Comparison of ENCODE assay signal across 30 cellular contexts in genomic region chr4:105741548-105741947, GRCh38. TPM values are rescaled to one million over a fixed set of nuclear protein-coding genes. Genes with fewer than 3 reads are reported as not detected.
DNase-seq lines count a peak whose midpoint lies in the region; ATAC-seq, FAIRE-seq and TF ChIP-seq lines count a peak whose summit lies in the region.
"Had no signal": no experiment of that assay in that cellular context is flagged by ENCODE, and none has a peak within 500 bp of the region (broad histone marks: within the 10 kb centered on the region; RNA-seq: fewer than 3 reads in every experiment).

No MANE protein-coding gene starts in this region.

- no TSS peak for BruUV-seq in A673 (replicated peaks; lab: Mats Ljungman, UMichigan)
- BruUV-seq in endothelial cell of umbilical vein (replicated peaks; lab: Mats Ljungman, UMichigan): no TSS peak

- H3K4me2 ChIP-seq in endothelial cell of umbilical vein (ENCODE audit: insufficient read depth, low read length) (no peak overlapping the region), keratinocyte (ENCODE audit: control insufficient read depth, extremely low read depth, insufficient read depth, low read depth, low read length) (no peak overlapping the region)

- no peaks in the 10 kb centered on the region for H3K79me2 ChIP-seq in endothelial cell of umbilical vein (ENCODE audit: control insufficient read depth, insufficient read depth, low read length)
- no peaks in the 10 kb centered on the region for H3K79me2 ChIP-seq in keratinocyte (ENCODE audit: control insufficient read depth, insufficient read depth, low read length)

- H3K4me1 ChIP-seq in A673 (ENCODE audit: insufficient read depth, low read length, poor library complexity, severe bottlenecking): peaks cover 5% of the 10 kb centered on the region
- no peaks in the 10 kb centered on the region for H3K4me1 ChIP-seq in endothelial cell of umbilical vein (ENCODE audit: control insufficient read depth, extremely low read depth, insufficient read depth, low read length)
- H3K4me1 ChIP-seq in keratinocyte (ENCODE audit: control insufficient read depth, extremely low read depth, insufficient read depth, low read length): no peaks in the 10 kb centered on the region

- peaks cover 8% of the 10 kb centered on the region for H3K36me3 ChIP-seq in A673 (ENCODE audit: insufficient read depth, low read length, poor library complexity, severe bottlenecking)
- H3K36me3 ChIP-seq in SK-N-MC (ENCODE audit: insufficient read depth, low read length): peaks cover 22% of the 10 kb centered on the region
- H3K36me3 ChIP-seq in endothelial cell of umbilical vein (ENCODE audit: control insufficient read depth in 2 of 2, extremely low read depth in 1 of 2, insufficient read depth in 2 of 2, low read length in 2 of 2): no peaks in the 10 kb centered on the region
- peaks cover 0 to 3% of the 10 kb centered on the region in 2 experiments for H3K36me3 ChIP-seq in keratinocyte (ENCODE audit: control insufficient read depth in 2 of 2, extremely low read depth in 1 of 2, insufficient read depth in 2 of 2, low read length in 2 of 2)
- H3K36me3 ChIP-seq: thoracic aorta had no signal

- H3K9ac ChIP-seq in SK-N-MC (ENCODE audit: insufficient read length): peak overlapping the region; percentile 23
- no peak overlapping the region for H3K9ac ChIP-seq in endothelial cell of umbilical vein (replicated peaks; ENCODE audit: extremely low read depth, insufficient read depth, low read length)
- H3K9ac ChIP-seq in keratinocyte (ENCODE audit: control insufficient read depth, extremely low read depth, insufficient read depth, low read length): no peak overlapping the region

- dilution Hi-C loops in endothelial cell of umbilical vein (cut with MboI; ENCODE audit: extremely low pct_ligation_motif_present, low sequenced_read_pairs): no loop called here
- dilution Hi-C loops in keratinocyte (cut with MboI; ENCODE audit: extremely low pct_ligation_motif_present, low sequenced_read_pairs): no loop called here

- no peak for ATAC-seq in GM18868 (IDR thresholded peaks at IDR 0.05; ENCODE audit: unreplicated experiment)
- no peak for ATAC-seq in HG03521 (IDR thresholded peaks at IDR 0.05; ENCODE audit: unreplicated experiment)
- ATAC-seq: activated T-cell treated with anti-CD3 and anti-CD28 coated beads, Interleukin-2, amount 50 U/mL, for 72 hours; GM12878; mucosa of descending colon; natural killer cell; Panc1 had no signal

- CTCF ChIA-PET in A673 (lab: Charles Lee) (no interaction called here), endothelial cell of umbilical vein (lab: Charles Lee) (no interaction called here)

- H2AFZ ChIP-seq in endothelial cell of umbilical vein (ENCODE audit: low read depth, low read length): no peak overlapping the region
- H2AFZ ChIP-seq in keratinocyte (ENCODE audit: control insufficient read depth, low read length): no peak overlapping the region

- DNase-seq in A673 (ENCODE audit: low spot score) (peak; percentile 17), SK-N-MC (ENCODE audit: low read depth, low spot score) (no peak), endothelial cell of umbilical vein (ENCODE audit: low read depth, low spot score) (peak; percentile 16), keratinocyte (ENCODE audit: low read depth, low spot score) (no peak), lower leg skin (ENCODE audit: low spot score in 2 of 2) (no peak), NCI-H1092 (lab: John Stamatoyannopoulos, UW) (no peak)
- DNase-seq: activated CD4-positive, alpha-beta memory T cell treated with anti-CD3 and anti-CD28 coated beads for 36 hours; activated CD4-positive, alpha-beta T cell treated with anti-CD3 and anti-CD28 coated beads for 1 hour; activated T-cell treated with anti-CD3 and anti-CD28 coated beads, Interleukin-2, amount 50 U/mL, for 72 hours; CD8-positive, alpha-beta memory T cell; cerebellar nuclear complex; DMS 273 treated with DMSO at 0.1 percent for 48 hours; glutamatergic neuron; H9; islet precursor cell; mucosa of descending colon; natural killer cell; NCI-H146; NCI-H748 treated with DMSO at 0.1 percent for 48 hours; SHP77 treated with DMSO at 0.1 percent for 48 hours; stimulated activated naive CD4-positive, alpha-beta T cell treated with Interleukin-2 at 50 U/mL for 16 hours; SW 1271 had no signal

- FAIRE-seq in endothelial cell of umbilical vein (lab: Jason Lieb, UNC): no peak
- FAIRE-seq in keratinocyte (lab: Jason Lieb, UNC): peak; percentile 5
- FAIRE-seq: GM12878, urothelium cell line had no signal

- H3K27me3 ChIP-seq in A673 (replicated peaks; ENCODE audit: insufficient read depth, low read depth, low read length, poor library complexity) (no peaks in the 10 kb centered on the region), endothelial cell of umbilical vein (ENCODE audit: control insufficient read depth in 2 of 2, insufficient read depth in 2 of 2, low read length in 2 of 2) (no peaks in the 10 kb centered on the region), keratinocyte (ENCODE audit: control insufficient read depth, extremely low read depth, insufficient read depth, low read length) (no peaks in the 10 kb centered on the region)

- H3K9me3 ChIP-seq in A673 (ENCODE audit: low read depth, low read length, poor library complexity, severe bottlenecking): peaks cover 18% of the 10 kb centered on the region
- H3K9me3 ChIP-seq in SK-N-MC (ENCODE audit: low read depth, low read length): no peaks in the 10 kb centered on the region
- no peaks in the 10 kb centered on the region for H3K9me3 ChIP-seq in endothelial cell of umbilical vein (replicated peaks; ENCODE audit: control insufficient read depth, insufficient read depth, low read length)
- peaks cover 2% of the 10 kb centered on the region for H3K9me3 ChIP-seq in keratinocyte (ENCODE audit: control insufficient read depth, low read depth, low read length)
- H3K9me3 ChIP-seq: thoracic aorta had no signal

- WGBS in lower leg skin, 2 donors: 58 to 62% methylated on average over 2 of the region's 2 CpGs

- H3K4me3 ChIP-seq in A673 (ENCODE audit: low read depth, low read length, poor library complexity, severe bottlenecking) (no peak overlapping the region), SK-N-MC (peak overlapping the region; percentile 13; the same call in 1 of the 2 replicates), endothelial cell of umbilical vein (replicated peaks in 1 of 3; ENCODE audit: insufficient read depth in 1 of 3, low read depth in 1 of 3, low read length in 3 of 3) (no peak overlapping the region), keratinocyte (ENCODE audit: control insufficient read depth in 2 of 3, extremely low read depth in 1 of 3, insufficient read depth in 2 of 3, low read depth in 1 of 3, low read length in 3 of 3) (no peak overlapping the region), lower leg skin (ENCODE audit: low read depth, poor library complexity, severe bottlenecking) (no peak overlapping the region)
- H3K4me3 ChIP-seq: GM12878, lung, mucosa of descending colon, thoracic aorta had no signal

- intact Hi-C loops in A673 (cut with micrococcal nuclease; ENCODE audit: unreplicated experiment): no loop called here
- intact Hi-C loops in endothelial cell of umbilical vein (cut with micrococcal nuclease): no loop called here
- intact Hi-C loops in lower leg skin (cut with DNase I; ENCODE audit: low total_unique reads): no loop called here

- no peaks in the 10 kb centered on the region for H4K20me1 ChIP-seq in endothelial cell of umbilical vein (replicated peaks; ENCODE audit: control insufficient read depth, extremely low read depth, insufficient read depth, low read length)
- no peaks in the 10 kb centered on the region for H4K20me1 ChIP-seq in keratinocyte (ENCODE audit: control insufficient read depth, extremely low read depth, insufficient read depth, low read length)

- no peak overlapping the region for H3K27ac ChIP-seq in A673 (ENCODE audit: low read depth, low read length, poor library complexity, severe bottlenecking)
- H3K27ac ChIP-seq in SK-N-MC: peak overlapping the region; percentile 66
- H3K27ac ChIP-seq in endothelial cell of umbilical vein (ENCODE audit: insufficient read depth, low read depth, low read length): no peak overlapping the region
- no peak overlapping the region for H3K27ac ChIP-seq in keratinocyte (ENCODE audit: control insufficient read depth, insufficient read depth, low read length)
- H3K27ac ChIP-seq: 22Rv1, thoracic aorta had no signal

- no peaks in the 10 kb centered on the region for H3K9me1 ChIP-seq in endothelial cell of umbilical vein (replicated peaks; ENCODE audit: control insufficient read depth, extremely low read depth, insufficient read depth, low read length)
- no peaks in the 10 kb centered on the region for H3K9me1 ChIP-seq in keratinocyte (ENCODE audit: control insufficient read depth, extremely low read depth, insufficient read depth, low read length)

- TF ChIP-seq POLR2A in endothelial cell of umbilical vein (IDR thresholded peaks at IDR 0.05; ENCODE audit: low read depth, low read length) (no peak), lower leg skin (IDR thresholded peaks at IDR 0.05) (no peak)

- TF ChIP-seq CTCF in A673 (conservative IDR thresholded peaks at IDR 0.05; ENCODE audit: low read depth, low read length): no peak
- TF ChIP-seq CTCF in endothelial cell of umbilical vein (IDR thresholded peaks at IDR 0.05; ENCODE audit: extremely low read depth in 1 of 2, insufficient read depth in 1 of 2, low read depth in 1 of 2, low read length in 2 of 2): no peak
- TF ChIP-seq CTCF in keratinocyte (optimal IDR thresholded peaks at IDR 0.05 in 1 of 3, IDR thresholded peaks at IDR 0.05 in 1 of 3, conservative IDR thresholded peaks at IDR 0.05 in 1 of 3; ENCODE audit: extremely low read depth in 1 of 3, insufficient read depth in 2 of 3, low read length in 3 of 3): no peak
- no peak for TF ChIP-seq CTCF in lower leg skin (IDR thresholded peaks at IDR 0.05)

- POLR2A ChIA-PET in A673 (lab: Charles Lee; ENCODE audit: low non-redundant PET) (no interaction called here), endothelial cell of umbilical vein (lab: Charles Lee) (no interaction called here)

RNA-seq across cellular contexts. Expression of gene GSTCD, which starts 33.0 kb away (rescaled TPM):
- 25.0 and 29.0 TPM in 2 replicates for total RNA-seq in A673 (2021)
- 11.3 and 13.1 TPM in 2 replicates for total RNA-seq in endothelial cell of umbilical vein
- polyA plus RNA-seq in endothelial cell of umbilical vein: 2.4 and 3.3 TPM in 2 replicates
- polyA plus RNA-seq in endothelial cell of umbilical vein (2011; cell fraction: cytosol; rRNA removed): 5.3 and 5.6 TPM in 2 replicates
- 4.7 and 6.8 TPM in 2 replicates for polyA plus RNA-seq in endothelial cell of umbilical vein (2011; cell fraction: nucleus; rRNA removed)
- polyA plus RNA-seq in endothelial cell of umbilical vein (2012): 5.6 and 7.7 TPM in 2 replicates
- 7.3 and 10.1 TPM in 2 replicates for polyA minus RNA-seq in endothelial cell of umbilical vein
- polyA minus RNA-seq in endothelial cell of umbilical vein (2011; cell fraction: cytosol; rRNA and poly(A)+ RNA removed): 9.5 TPM
- polyA minus RNA-seq in endothelial cell of umbilical vein (2011; cell fraction: nucleus; rRNA and poly(A)+ RNA removed): 17.5 and 19.8 TPM in 2 replicates
- polyA plus RNA-seq in keratinocyte: 13.8 to 23.2 TPM (median 16.8 TPM) in 3 replicates
- 2.3 TPM for polyA plus RNA-seq in keratinocyte (2011; ENCODE audit: low read depth)
- 10.2 and 24.0 TPM in 2 replicates for polyA plus RNA-seq in keratinocyte (2011; cell fraction: cytosol; rRNA removed)
- 14.7 and 19.3 TPM in 2 replicates for polyA plus RNA-seq in keratinocyte (2011; cell fraction: nucleus; rRNA removed)
- 3.2 and 8.4 TPM in 2 replicates for polyA plus RNA-seq in keratinocyte (2012; ENCODE audit: low replicate concordance)
- polyA minus RNA-seq in keratinocyte: 5.4 to 25.1 TPM (median 15.7 TPM) in 3 replicates
- polyA minus RNA-seq in keratinocyte (2011; cell fraction: cytosol; rRNA and poly(A)+ RNA removed): 13.8 TPM
- 17.7 and 29.1 TPM in 2 replicates for polyA minus RNA-seq in keratinocyte (2011; cell fraction: nucleus; rRNA and poly(A)+ RNA removed)
- 10 to 100 TPM in 2 of 4 donors, 1 to 10 TPM in 2; 5.1 to 14.8 (median 9.8) TPM for total RNA-seq in lower leg skin

RNA-seq across cellular contexts. Expression of gene INTS12, which starts 33.1 kb away (rescaled TPM):
- total RNA-seq in A673 (2021) (28.3 and 30.2 TPM in 2 replicates), endothelial cell of umbilical vein (19.5 and 19.7 TPM in 2 replicates), lower leg skin (10 to 100 TPM; 14.7 to 21.8 (median 17.8) TPM)
- polyA plus RNA-seq in endothelial cell of umbilical vein (18.3 and 20.9 TPM in 2 replicates), keratinocyte (37.1 to 39.8 TPM (median 38.3 TPM) in 3 replicates)
- 28.5 and 29.3 TPM in 2 replicates for polyA plus RNA-seq in endothelial cell of umbilical vein (2011; cell fraction: cytosol; rRNA removed)
- polyA plus RNA-seq in endothelial cell of umbilical vein (2011; cell fraction: nucleus; rRNA removed): 29.5 and 33.8 TPM in 2 replicates
- 21.8 and 29.8 TPM in 2 replicates for polyA plus RNA-seq in endothelial cell of umbilical vein (2012)
- polyA minus RNA-seq in endothelial cell of umbilical vein (33.3 and 35.9 TPM in 2 replicates), keratinocyte (15.1 to 29.9 TPM (median 26.2 TPM) in 3 replicates)
- polyA minus RNA-seq in endothelial cell of umbilical vein (2011; cell fraction: cytosol; rRNA and poly(A)+ RNA removed): 5.0 TPM
- 20.2 and 24.7 TPM in 2 replicates for polyA minus RNA-seq in endothelial cell of umbilical vein (2011; cell fraction: nucleus; rRNA and poly(A)+ RNA removed)
- polyA plus RNA-seq in keratinocyte (2011; ENCODE audit: low read depth): 6.9 TPM
- polyA plus RNA-seq in keratinocyte (2011; cell fraction: cytosol; rRNA removed): 32.7 and 61.2 TPM in 2 replicates
- 30.7 and 36.7 TPM in 2 replicates for polyA plus RNA-seq in keratinocyte (2011; cell fraction: nucleus; rRNA removed)
- polyA plus RNA-seq in keratinocyte (2012; ENCODE audit: low replicate concordance): 24.8 and 26.7 TPM in 2 replicates
- polyA minus RNA-seq in keratinocyte (2011; cell fraction: cytosol; rRNA and poly(A)+ RNA removed): 19.4 TPM
- 9.4 and 15.5 TPM in 2 replicates for polyA minus RNA-seq in keratinocyte (2011; cell fraction: nucleus; rRNA and poly(A)+ RNA removed)

Comparison
In these comparisons a context has a peak if more than half of its experiments do, and no peak if none do; other contexts are left out.
1. DNase-seq: peak in A673 (single experiment) and endothelial cell of umbilical vein (single experiment); none in SK-N-MC (single experiment), keratinocyte (single experiment), lower leg skin (0 of 2) and NCI-H1092 (single experiment).